ENCODE assay signal across 10 cellular contexts in genomic region chr5:96079075-96079474, GRCh38.
DNase-seq lines count a peak whose midpoint lies in the region; ATAC-seq, FAIRE-seq and TF ChIP-seq lines count a peak whose summit lies in the region.
"Had no signal": no experiment of that assay in that cellular context is flagged by ENCODE, and none has a peak within 500 bp of the region (broad histone marks: within the 10 kb centered on the region; RNA-seq: fewer than 3 reads in every experiment).

No MANE protein-coding gene starts in this region.

- TF ChIP-seq POLR2A in prostate gland (IDR thresholded peaks at IDR 0.05): no peak

- H3K36me3 ChIP-seq in BJ (ENCODE audit: control insufficient read depth, insufficient read depth, low read length) (no peaks in the 10 kb centered on the region), pancreas (no peaks in the 10 kb centered on the region), lower lobe of right lung (no peaks in the 10 kb centered on the region), prostate gland (no peaks in the 10 kb centered on the region)

- no peak for TF ChIP-seq CTCF in BJ (IDR thresholded peaks at IDR 0.05; ENCODE audit: insufficient read depth, low read depth, low read length)
- TF ChIP-seq CTCF in pancreas (IDR thresholded peaks at IDR 0.05): no peak
- no peak for TF ChIP-seq CTCF in lower lobe of right lung (IDR thresholded peaks at IDR 0.05)
- no peak for TF ChIP-seq CTCF in prostate gland (IDR thresholded peaks at IDR 0.05)

- CTCF ChIA-PET in BJ (lab: Yijun Ruan, JAX): interaction anchor here (0.6 kb wide), 1 partner anchor 344 kb away, joined by 3 read pairs; no protein-coding TSS in a partner anchor

- H3K9me3 ChIP-seq in pancreas (no peaks in the 10 kb centered on the region), lower lobe of right lung (no peaks in the 10 kb centered on the region), prostate gland (no peaks in the 10 kb centered on the region)

- no peak for FAIRE-seq in pancreas (lab: Jason Lieb, UNC)

- H3K27ac ChIP-seq in pancreas (no peak overlapping the region), lower lobe of right lung (no peak overlapping the region), prostate gland (no peak overlapping the region)

- intact Hi-C loops in pancreas (cut with DNase I): no loop called here
- intact Hi-C loops in lower lobe of right lung (cut with DNase I): no loop called here
- intact Hi-C loops in prostate gland (cut with DNase I): no loop called here

- DNase-seq in BJ (ENCODE audit: low read depth) (peak; percentile 83), astrocyte of the hippocampus (ENCODE audit: low read depth, low spot score) (peak; percentile 86), pancreas (no peak), lower lobe of right lung (no peak), NCI-H2029 (lab: John Stamatoyannopoulos, UW) (no peak), SHP77 (lab: John Stamatoyannopoulos, UW) (no peak), prostate gland (ENCODE audit: low spot score) (no peak)
- DNase-seq: islet precursor cell, OCI-M1 had no signal

- H3K27me3 ChIP-seq in BJ (ENCODE audit: control insufficient read depth, insufficient read depth, low read length): no peaks in the 10 kb centered on the region
- no peaks in the 10 kb centered on the region for H3K27me3 ChIP-seq in pancreas
- H3K27me3 ChIP-seq in lower lobe of right lung (ENCODE audit: low read depth): no peaks in the 10 kb centered on the region
- no peaks in the 10 kb centered on the region for H3K27me3 ChIP-seq in prostate gland (replicated peaks; ENCODE audit: insufficient read depth)

- H3K4me1 ChIP-seq in pancreas (peaks cover 6 to 9% (median 9%) of the 10 kb centered on the region in 3 donors), lower lobe of right lung (no peaks in the 10 kb centered on the region), prostate gland (replicated peaks) (no peaks in the 10 kb centered on the region)

- POLR2A ChIA-PET in BJ (lab: Charles Lee): interaction anchor here (1.4 kb wide), 1 partner anchor 156 kb away, joined by 3 read pairs; no protein-coding TSS in a partner anchor

- no peak overlapping the region for H3K4me3 ChIP-seq in BJ (ENCODE audit: low read depth, low read length)
- H3K4me3 ChIP-seq in pancreas: no peak overlapping the region
- H3K4me3 ChIP-seq in lower lobe of right lung: no peak overlapping the region
- no peak overlapping the region for H3K4me3 ChIP-seq in prostate gland

- ATAC-seq in HG03558 (IDR thresholded peaks at IDR 0.05; ENCODE audit: extremely low read depth, unreplicated experiment) (peak; percentile 38), pancreas (peak; percentile 29 to 69 (median 54)), lower lobe of right lung (no peak)

Comparison
In these comparisons a context has a peak if more than half of its experiments do, and no peak if none do; other contexts are left out.
1. DNase-seq: peak in BJ (single experiment) and astrocyte of the hippocampus (single experiment); none in pancreas (0 of 6), lower lobe of right lung (single experiment), NCI-H2029 (single experiment), SHP77 (0 of 2) and prostate gland (single experiment).
2. ATAC-seq: peak in HG03558 (single experiment) and pancreas (4 of 4); none in lower lobe of right lung (0 of 2).